Comparison of ENCODE assay signal across 11 cellular contexts in the genomic region with DNA sequence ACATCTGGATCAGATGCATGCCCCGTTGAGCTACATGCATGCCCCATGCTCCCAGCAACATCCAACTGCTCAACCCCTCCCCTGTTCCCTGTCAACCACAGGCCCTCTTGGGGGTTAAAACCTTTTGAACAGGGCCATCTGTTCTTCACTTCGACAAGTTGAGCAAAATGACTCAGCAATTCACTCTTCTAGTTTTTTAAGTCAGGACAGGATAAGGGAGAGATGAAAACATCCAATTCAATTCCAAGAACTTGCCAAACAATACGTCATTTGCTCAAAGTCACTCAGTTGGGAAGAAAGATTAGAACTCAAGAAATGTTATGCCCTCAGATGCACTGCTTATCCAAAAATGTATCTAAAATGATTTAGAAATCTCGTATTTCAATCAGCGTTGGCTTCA. TPM values are rescaled to one million over a fixed set of nuclear protein-coding genes. Genes with fewer than 3 reads are reported as not detected.
A peak's percentile ranks its signal among the peaks of the same experiment; 100 is the strongest.
DNase-seq lines count a peak whose midpoint lies in the region; ATAC-seq, FAIRE-seq and TF ChIP-seq lines count a peak whose summit lies in the region.
"Had no signal": no experiment of that assay in that cellular context is flagged by ENCODE, and none has a peak within 500 bp of the region (broad histone marks: within the 10 kb centered on the region; RNA-seq: fewer than 3 reads in every experiment).

No MANE protein-coding gene starts in this region.

- DNase-seq in BE2C (peak; percentile 7), NB4 (ENCODE audit: low read depth) (peak; percentile 70), K562 (ENCODE audit: extremely low read depth in 1 of 4, low spot score in 3 of 4) (peak; percentile 52 to 79 (median 64)), Right ventricle myocardium superior (no peak)
- no peak for DNase-seq in stimulated activated naive CD8-positive, alpha-beta T cell treated with anti-CD3 and anti-CD28 coated beads, Interleukin-15, Interleukin-2, amounts not matched to agents 100 U/mL and 50 U/mL, for 24 hours
- DNase-seq: Peyer's patch, uterus had no signal

- ATAC-seq in GM19463 (IDR thresholded peaks at IDR 0.05; ENCODE audit: unreplicated experiment): peak; percentile 59
- peak; percentile 80 for ATAC-seq in K562
- no peak for ATAC-seq in GM18520 (IDR thresholded peaks at IDR 0.05; ENCODE audit: unreplicated experiment)
- ATAC-seq in HG02642 (IDR thresholded peaks at IDR 0.05; ENCODE audit: poor library complexity, unreplicated experiment): no peak
- no peak for ATAC-seq in stimulated activated naive CD8-positive, alpha-beta T cell treated with anti-CD3 and anti-CD28 coated beads, Interleukin-15, Interleukin-2, amounts not matched to agents 100 U/mL and 50 U/mL, for 24 hours
- ATAC-seq in Right ventricle myocardium superior (ENCODE audit: poor library complexity): no peak

- H3K79me2 ChIP-seq in K562 (ENCODE audit: control insufficient read depth, insufficient read depth, low read length): no peaks in the 10 kb centered on the region

- intact Hi-C loops in K562 (cut with micrococcal nuclease) (no loop called here), Right ventricle myocardium superior (cut with DNase I) (no loop called here)

- H2AFZ ChIP-seq in K562 (ENCODE audit: low read depth, low read length): peak overlapping the region; percentile 77; the same call in 1 of the 2 replicates

- H3K27me3 ChIP-seq in BE2C (no peaks in the 10 kb centered on the region), K562 (ENCODE audit: control insufficient read depth in 2 of 2, insufficient read depth in 2 of 2, low read length in 2 of 2) (no peaks in the 10 kb centered on the region)
- H3K27me3 ChIP-seq: Peyer's patch, uterus had no signal

- H3K9ac ChIP-seq in K562 (ENCODE audit: insufficient read depth in 1 of 2, low read depth in 2 of 2, low read length in 2 of 2): no peak overlapping the region

- TF ChIP-seq POLR2A in NB4 (IDR thresholded peaks at IDR 0.05; ENCODE audit: extremely low read depth, insufficient read length) (no peak), K562 (conservative IDR thresholded peaks at IDR 0.05) (no peak)

- WGBS in K562 (ENCODE audit: insufficient coverage, low coverage, missing lambda C conversion rate): 3% methylated on average over 5 of the region's 5 CpGs

- no peak for TF ChIP-seq CTCF in BE2C (IDR thresholded peaks at IDR 0.05; ENCODE audit: low read depth, low read length)
- TF ChIP-seq CTCF in NB4 (IDR thresholded peaks at IDR 0.05; ENCODE audit: low read depth, low read length): no peak
- TF ChIP-seq CTCF in K562 (IDR thresholded peaks at IDR 0.05 in 2 of 3, conservative IDR thresholded peaks at IDR 0.05 in 1 of 3; ENCODE audit: insufficient read depth in 2 of 3, low read depth in 1 of 3, low read length in 3 of 3): no peak

- BruUV-seq in K562 (replicated peaks; lab: Mats Ljungman, UMichigan): no TSS peak

- H3K9me1 ChIP-seq in K562 (ENCODE audit: control insufficient read depth, insufficient read depth, low read length): no peaks in the 10 kb centered on the region

- CTCF ChIA-PET in K562 (lab: Yijun Ruan, JAX; ENCODE audit: low intra/inter-chr PET ratio): no interaction called here

- peak; percentile 31 for TF ChIP-seq EP300 in K562 (IDR thresholded peaks at IDR 0.05; ENCODE audit: low read length)

- H3K4me1 ChIP-seq in BE2C (no peaks in the 10 kb centered on the region), K562 (replicated peaks in 1 of 2; ENCODE audit: control insufficient read depth in 2 of 2, insufficient read depth in 2 of 2, low read length in 2 of 2) (peaks cover 0 to 19% of the 10 kb centered on the region in 2 experiments)
- H3K4me1 ChIP-seq: uterus had no signal

- H3K4me3 ChIP-seq in BE2C (ENCODE audit: low read depth, low read length) (no peak overlapping the region), NB4 (ENCODE audit: low read depth, low read length) (no peak overlapping the region), K562 (no peak overlapping the region)
- H3K4me3 ChIP-seq: Peyer's patch, uterus had no signal

- H3K9me3 ChIP-seq in BE2C (no peaks in the 10 kb centered on the region), K562 (replicated peaks; ENCODE audit: control insufficient read depth, insufficient read depth, low read depth, low read length) (no peaks in the 10 kb centered on the region)
- H3K9me3 ChIP-seq: Peyer's patch, uterus had no signal

- H3K4me2 ChIP-seq in K562 (ENCODE audit: insufficient read depth, low read length): peak overlapping the region; percentile 58

- no peaks in the 10 kb centered on the region for H4K20me1 ChIP-seq in K562 (replicated peaks; ENCODE audit: control insufficient read depth, insufficient read depth, low read length)

- no peak for TF ChIP-seq RAD21 in K562 (CRISPR knock-in tag; conservative IDR thresholded peaks at IDR 0.05 in 1 of 2, IDR thresholded peaks at IDR 0.05 in 1 of 2)

- POLR2A ChIA-PET in K562 (lab: Yijun Ruan, JAX): interaction anchor here (0.9 to 1.2 kb wide), 2 partner anchors 12 to 38 kb away, joined by 3 to 4 read pairs; no protein-coding TSS in a partner anchor

- H3K27ac ChIP-seq in K562 (ENCODE audit: extremely low read depth, low read depth, low read length): peak overlapping the region; percentile 60; the same call in 2 of the 3 replicates
- H3K27ac ChIP-seq: Peyer's patch, uterus had no signal

- peak; percentile 85 for FAIRE-seq in K562 (lab: Jason Lieb, UNC)
- FAIRE-seq: G401.6 had no signal

- in situ Hi-C loops in K562 (cut with MboI): no loop called here

- H3K36me3 ChIP-seq in BE2C (no peaks in the 10 kb centered on the region), K562 (ENCODE audit: control insufficient read depth, insufficient read depth, low read length) (no peaks in the 10 kb centered on the region)
- H3K36me3 ChIP-seq: Peyer's patch, uterus had no signal

TF ChIP-seq in K562, 482 proteins besides CTCF, POLR2A, EP300 and RAD21 (continues in another document):
- no peak for TF ChIP-seq KLF1 (tag; IDR thresholded peaks at IDR 0.05)
- TF ChIP-seq, protein P1, sequence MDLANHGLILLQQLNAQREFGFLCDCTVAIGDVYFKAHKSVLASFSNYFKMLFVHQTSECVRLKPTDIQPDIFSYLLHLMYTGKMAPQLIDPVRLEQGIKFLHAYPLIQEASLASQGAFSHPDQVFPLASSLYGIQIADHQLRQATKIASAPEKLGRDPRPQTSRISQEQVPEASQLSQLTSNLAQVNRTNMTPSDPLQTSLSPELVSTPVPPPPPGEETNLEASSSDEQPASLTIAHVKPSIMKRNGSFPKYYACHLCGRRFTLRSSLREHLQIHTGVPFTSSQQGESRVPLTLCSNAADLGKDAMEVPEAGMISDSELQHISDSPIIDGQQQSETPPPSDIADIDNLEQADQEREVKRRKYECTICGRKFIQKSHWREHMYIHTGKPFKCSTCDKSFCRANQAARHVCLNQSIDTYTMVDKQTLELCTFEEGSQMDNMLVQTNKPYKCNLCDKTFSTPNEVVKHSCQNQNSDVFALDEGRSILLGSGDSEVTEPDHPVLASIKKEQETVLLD (IDR thresholded peaks at IDR 0.05): no peak
- TF ChIP-seq, protein P2, sequence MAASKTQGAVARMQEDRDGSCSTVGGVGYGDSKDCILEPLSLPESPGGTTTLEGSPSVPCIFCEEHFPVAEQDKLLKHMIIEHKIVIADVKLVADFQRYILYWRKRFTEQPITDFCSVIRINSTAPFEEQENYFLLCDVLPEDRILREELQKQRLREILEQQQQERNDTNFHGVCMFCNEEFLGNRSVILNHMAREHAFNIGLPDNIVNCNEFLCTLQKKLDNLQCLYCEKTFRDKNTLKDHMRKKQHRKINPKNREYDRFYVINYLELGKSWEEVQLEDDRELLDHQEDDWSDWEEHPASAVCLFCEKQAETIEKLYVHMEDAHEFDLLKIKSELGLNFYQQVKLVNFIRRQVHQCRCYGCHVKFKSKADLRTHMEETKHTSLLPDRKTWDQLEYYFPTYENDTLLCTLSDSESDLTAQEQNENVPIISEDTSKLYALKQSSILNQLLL (CRISPR knock-in tag; IDR thresholded peaks at IDR 0.05; ENCODE audit: borderline replicate concordance): no peak
- no peak for TF ChIP-seq THRAP3 (IDR thresholded peaks at IDR 0.05; ENCODE audit: borderline replicate concordance)
- TF ChIP-seq OTX1 (CRISPR knock-in tag; IDR thresholded peaks at IDR 0.05): no peak
- peak; percentile 17; the same call in 1 of the 2 replicates for TF ChIP-seq FOSL1 (tag; conservative IDR thresholded peaks at IDR 0.05)
- TF ChIP-seq, protein P3, sequence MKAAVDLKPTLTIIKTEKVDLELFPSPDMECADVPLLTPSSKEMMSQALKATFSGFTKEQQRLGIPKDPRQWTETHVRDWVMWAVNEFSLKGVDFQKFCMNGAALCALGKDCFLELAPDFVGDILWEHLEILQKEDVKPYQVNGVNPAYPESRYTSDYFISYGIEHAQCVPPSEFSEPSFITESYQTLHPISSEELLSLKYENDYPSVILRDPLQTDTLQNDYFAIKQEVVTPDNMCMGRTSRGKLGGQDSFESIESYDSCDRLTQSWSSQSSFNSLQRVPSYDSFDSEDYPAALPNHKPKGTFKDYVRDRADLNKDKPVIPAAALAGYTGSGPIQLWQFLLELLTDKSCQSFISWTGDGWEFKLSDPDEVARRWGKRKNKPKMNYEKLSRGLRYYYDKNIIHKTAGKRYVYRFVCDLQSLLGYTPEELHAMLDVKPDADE (conservative IDR thresholded peaks at IDR 0.05; ENCODE audit: control insufficient read depth, low read depth, low read length): no peak
- no peak for TF ChIP-seq NRF1 (conservative IDR thresholded peaks at IDR 0.05 in 1 of 2, IDR thresholded peaks at IDR 0.05 in 1 of 2)

RNA-seq across cellular contexts. Expression of a gene that starts 46.1 kb away (rescaled TPM):
- polyA plus RNA-seq in BE2C (2012; ENCODE audit: insufficient read depth, insufficient read length, low read depth): 9.9 TPM
- total RNA-seq in K562 (2011; cell fraction: chromatin; rRNA removed; ENCODE audit: low replicate concordance): 113 and 169 TPM in 2 replicates
- 52.4 and 56.5 TPM in 2 replicates for total RNA-seq in K562 (2011; cell fraction: nucleolus; rRNA removed)
- 83.4 and 116 TPM in 2 replicates for total RNA-seq in K562 (2011; cell fraction: nucleoplasm; rRNA removed)
- total RNA-seq in K562 (2014; rRNA removed): 41.8 and 59.6 TPM in 2 replicates
- total RNA-seq in K562 (2014; rRNA removed; fragmentation: Illumina TruSeq; extraction: Trizol): 61.0 and 73.0 TPM in 2 replicates
- 48.6 and 57.7 TPM in 2 replicates for total RNA-seq in K562 (2015; rRNA removed; fragmentation: Illumina TruSeq; extraction: Trizol)
- 65.2 and 73.5 TPM in 2 replicates for total RNA-seq in K562 (2021)
- 102 and 124 TPM in 2 replicates for polyA plus RNA-seq in K562 (2011; rRNA removed)
- polyA plus RNA-seq in K562 (2011; cell fraction: cytosol; rRNA removed): 33.7 and 48.2 TPM in 2 replicates
- 70.9 and 72.2 TPM in 2 replicates for polyA plus RNA-seq in K562 (2011; cell fraction: nucleus; rRNA removed)
- 26.3 and 52.8 TPM in 2 replicates for polyA plus RNA-seq in K562 (2012)
- 46.4 and 49.6 TPM in 2 replicates for polyA plus RNA-seq in K562 (2014; fragmentation: Illumina TruSeq; extraction: Trizol)
- 10 to 100 TPM; 29.3 to 35.7 TPM for polyA plus RNA-seq in K562 (2014; fragmentation: Nextera tagmentation; extraction: Ambion mirVana)
- 44.1 and 48.3 TPM in 2 replicates for polyA plus RNA-seq in K562 (2014; rRNA removed)
- 207 and 218 TPM in 2 replicates for polyA minus RNA-seq in K562 (2011; rRNA and poly(A)+ RNA removed)
- polyA minus RNA-seq in K562 (2011; cell fraction: cytosol; rRNA and poly(A)+ RNA removed): 42.9 and 48.8 TPM in 2 replicates
- polyA minus RNA-seq in K562 (2011; cell fraction: nucleus; rRNA and poly(A)+ RNA removed): 80.4 and 145 TPM in 2 replicates
- 8.1 TPM for total RNA-seq in Right ventricle myocardium superior

Comparison
In these comparisons a context has a peak if more than half of its experiments do, and no peak if none do; other contexts are left out.
1. DNase-seq: peak in BE2C (single experiment), NB4 (single experiment) and K562 (4 of 4); none in stimulated activated naive CD8-positive, alpha-beta T cell treated with anti-CD3 and anti-CD28 coated beads, Interleukin-15, Interleukin-2, amounts not matched to agents 100 U/mL and 50 U/mL, for 24 hours (single experiment) and Right ventricle myocardium superior (single experiment).
2. ATAC-seq: peak in GM19463 (single experiment) and K562 (single experiment); none in GM18520 (single experiment), HG02642 (single experiment), stimulated activated naive CD8-positive, alpha-beta T cell treated with anti-CD3 and anti-CD28 coated beads, Interleukin-15, Interleukin-2, amounts not matched to agents 100 U/mL and 50 U/mL, for 24 hours (single experiment) and Right ventricle myocardium superior (single experiment).